In genomic region chr15:84929795-84930371, GRCh38 we compare ENCODE assay signal across 12 cellular contexts. TPM values are rescaled to one million over a fixed set of nuclear protein-coding genes. Genes with fewer than 3 reads are reported as not detected.
DNase-seq lines count a peak whose midpoint lies in the region; ATAC-seq and TF ChIP-seq lines count a peak whose summit lies in the region.
"Had no signal": no experiment of that assay in that cellular context is flagged by ENCODE, and none has a peak within 500 bp of the region (broad histone marks: within the 10 kb centered on the region; RNA-seq: fewer than 3 reads in every experiment).

No MANE protein-coding gene starts in this region.

- H3K36me3 ChIP-seq in upper lobe of right lung (no peaks in the 10 kb centered on the region), GM23338 (ENCODE audit: insufficient read depth) (no peaks in the 10 kb centered on the region), tibial nerve (no peaks in the 10 kb centered on the region)

- H3K9me3 ChIP-seq in upper lobe of right lung: no peaks in the 10 kb centered on the region
- no peaks in the 10 kb centered on the region for H3K9me3 ChIP-seq in tibial nerve

- H3F3A ChIP-seq in GM23338 (replicated peaks; ENCODE audit: low read depth): no peaks in the 10 kb centered on the region

- no peaks in the 10 kb centered on the region for H3K27me3 ChIP-seq in upper lobe of right lung
- H3K27me3 ChIP-seq in GM23338 (ENCODE audit: insufficient read depth): no peaks in the 10 kb centered on the region
- H3K27me3 ChIP-seq in tibial nerve: no peaks in the 10 kb centered on the region

- H3K79me2 ChIP-seq in GM23338 (replicated peaks; ENCODE audit: insufficient read depth): no peaks in the 10 kb centered on the region

- no peak overlapping the region for H2AFZ ChIP-seq in GM23338

- no peak for TF ChIP-seq CTCF in upper lobe of right lung (IDR thresholded peaks at IDR 0.05)
- no peak for TF ChIP-seq CTCF in GM23338 (conservative IDR thresholded peaks at IDR 0.05; ENCODE audit: low read depth in 2 of 2)
- TF ChIP-seq CTCF in tibial nerve (IDR thresholded peaks at IDR 0.05): no peak

- TF ChIP-seq POLR2A in tibial nerve (IDR thresholded peaks at IDR 0.05): no peak

- H3K4me3 ChIP-seq in upper lobe of right lung (no peak overlapping the region), GM23338 (no peak overlapping the region), tibial nerve (no peak overlapping the region)

- peak; percentile 41 for ATAC-seq in upper lobe of right lung
- ATAC-seq in GM23338: no peak

- no peak overlapping the region for H3K27ac ChIP-seq in upper lobe of right lung
- no peak overlapping the region for H3K27ac ChIP-seq in GM23338 (ENCODE audit: low read depth)
- no peak overlapping the region for H3K27ac ChIP-seq in tibial nerve

- H3K4me1 Mint-ChIP-seq in GM23338: peaks cover 4% of the 10 kb centered on the region

- peak; percentile 18 for DNase-seq in stimulated activated CD4-positive, alpha-beta T cell treated with anti-CD3 and anti-CD28 coated beads, Interleukin-15, amount 100 ng/mL, for 24 hours
- DNase-seq in stimulated activated CD4-positive, alpha-beta T cell treated with anti-CD3 and anti-CD28 coated beads, Interleukin-4, amount 100 ng/mL, for 24 hours: no peak
- DNase-seq in UCSD-AML1 (lab: John Stamatoyannopoulos, UW; ENCODE audit: unreplicated experiment): peak; percentile 27
- peak; percentile 67 for DNase-seq in iris pigment epithelial cell (ENCODE audit: low read depth)
- no peak for DNase-seq in upper lobe of right lung
- no peak for DNase-seq in GM23338 (ENCODE audit: low spot score)
- no peak for DNase-seq in tibial nerve (ENCODE audit: low spot score in 2 of 2)
- DNase-seq in NCI-H748 treated with DMSO at 0.1 percent for 48 hours (lab: John Stamatoyannopoulos, UW): no peak
- DNase-seq: COR-L47, NCI-H526 treated with DMSO at 0.1 percent for 48 hours, nephron progenitor cell had no signal

- no peaks in the 10 kb centered on the region for H3K36me3 Mint-ChIP-seq in GM23338 (ENCODE audit: low read depth)

- H3K9me3 Mint-ChIP-seq in GM23338: no peaks in the 10 kb centered on the region
- H3K9me3 Mint-ChIP-seq: nephron progenitor cell had no signal

- TF ChIP-seq EP300 in tibial nerve (IDR thresholded peaks at IDR 0.05): no peak

- H3K4me1 ChIP-seq in upper lobe of right lung: peaks cover 5% of the 10 kb centered on the region
- no peaks in the 10 kb centered on the region; the same call in 1 of the 2 replicates for H3K4me1 ChIP-seq in GM23338 (ENCODE audit: insufficient read depth)
- H3K4me1 ChIP-seq in tibial nerve: peaks cover 0 to 12% (median 8%) of the 10 kb centered on the region in 4 donors

- no peak overlapping the region for H3K27ac Mint-ChIP-seq in GM23338
- H3K27ac Mint-ChIP-seq: nephron progenitor cell had no signal

- intact Hi-C loops in upper lobe of right lung (cut with DNase I): loop anchor here (5.0 kb wide), 1 partner anchor 343 kb away; no protein-coding TSS in a partner anchor

- H3K4me2 ChIP-seq in GM23338: no peak overlapping the region

- H3K9me2 ChIP-seq in GM23338 (ENCODE audit: insufficient read depth): no peaks in the 10 kb centered on the region

- peaks cover 3% of the 10 kb centered on the region for H3K27me3 Mint-ChIP-seq in GM23338 (ENCODE audit: insufficient read depth, low read depth, poor library complexity)

- H3K4me3 Mint-ChIP-seq in GM23338: no peak overlapping the region
- H3K4me3 Mint-ChIP-seq: nephron progenitor cell had no signal

- no peaks in the 10 kb centered on the region for H4K20me1 ChIP-seq in GM23338 (replicated peaks; ENCODE audit: insufficient read depth)

- 77 to 78% methylated on average over 3 of the region's 3 CpGs for WGBS in tibial nerve, 2 donors

TF ChIP-seq in GM23338, 12 proteins besides CTCF, POLR2A, EP300 and RAD21:
- no peak for TF ChIP-seq ZNF114 (CRISPR knock-in tag; IDR thresholded peaks at IDR 0.05)

RNA-seq across cellular contexts. Expression of gene SLC28A1, which starts 45.4 kb away (rescaled TPM):
- not detected for total RNA-seq in upper lobe of right lung
- total RNA-seq in GM23338 (2014; rRNA removed; shearing (Covaris generic)): not detected in 2 replicates
- not detected in 2 replicates for polyA plus RNA-seq in GM23338 (2016; fragmentation: Nextera tagmentation; extraction: Ambion mirVana)
- total RNA-seq in tibial nerve: under 1 TPM in 2 of 4 donors, not detected in 2; 0.22 to 0.42 TPM
- total RNA-seq: endothelial cell of umbilical vein had no signal
- polyA plus RNA-seq: endothelial cell of umbilical vein had no signal

RNA-seq across cellular contexts. Expression of gene PDE8A, which starts 51.8 kb away (rescaled TPM):
- total RNA-seq in upper lobe of right lung: 54.7 TPM
- 7.5 and 12.0 TPM in 2 replicates for total RNA-seq in GM23338 (2014; rRNA removed; shearing (Covaris generic))
- 5.0 and 5.6 TPM in 2 replicates for polyA plus RNA-seq in GM23338 (2016; fragmentation: Nextera tagmentation; extraction: Ambion mirVana)
- total RNA-seq in tibial nerve: 100 to 1,000 TPM in 1 of 4 donors, 10 to 100 TPM in 3; 49.4 to 108 (median 64.3) TPM

Comparison
In these comparisons a context has a peak if more than half of its experiments do, and no peak if none do; other contexts are left out.
1. DNase-seq: peak in stimulated activated CD4-positive, alpha-beta T cell treated with anti-CD3 and anti-CD28 coated beads, Interleukin-15, amount 100 ng/mL, for 24 hours (single experiment), UCSD-AML1 (single experiment) and iris pigment epithelial cell (single experiment); none in stimulated activated CD4-positive, alpha-beta T cell treated with anti-CD3 and anti-CD28 coated beads, Interleukin-4, amount 100 ng/mL, for 24 hours (single experiment), upper lobe of right lung (single experiment), GM23338 (single experiment), tibial nerve (0 of 2) and NCI-H748 treated with DMSO at 0.1 percent for 48 hours (single experiment).